Comparison of ENCODE assay signal across 16 cellular contexts in genomic region chr1:153396461-153396860, GRCh38. TPM values are rescaled to one million over a fixed set of nuclear protein-coding genes. Genes with fewer than 3 reads are reported as not detected.
DNase-seq lines count a peak whose midpoint lies in the region; ATAC-seq, FAIRE-seq and TF ChIP-seq lines count a peak whose summit lies in the region.
"Had no signal": no experiment of that assay in that cellular context is flagged by ENCODE, and none has a peak within 500 bp of the region (broad histone marks: within the 10 kb centered on the region; RNA-seq: fewer than 3 reads in every experiment).

No MANE protein-coding gene starts in this region.

- no peaks in the 10 kb centered on the region for H3K79me1 ChIP-seq in H1 (ENCODE audit: low read depth, low read length)

- H3K23ac ChIP-seq in H1 (ENCODE audit: insufficient read length): no peak overlapping the region

- no peak overlapping the region for H3K4me3 ChIP-seq in right atrium auricular region
- no peak overlapping the region for H3K4me3 ChIP-seq in left ventricle myocardium inferior
- no peak overlapping the region for H3K4me3 ChIP-seq in H1 (ENCODE audit: extremely low read depth in 1 of 4, insufficient read depth in 2 of 4, low read depth in 3 of 4, low read length in 4 of 4)
- H3K4me3 ChIP-seq in kidney (ENCODE audit: low read length in 2 of 2): no peak overlapping the region

- no peaks in the 10 kb centered on the region for H3K23me2 ChIP-seq in H1 (ENCODE audit: low read depth, low read length)

- no peak overlapping the region for H2AFZ ChIP-seq in H1 (ENCODE audit: low read length)

- DNase-seq in right atrium auricular region (ENCODE audit: low spot score) (peak; percentile 26), left ventricle myocardium inferior (no peak), H1 (ENCODE audit: low read depth in 1 of 2, low spot score in 2 of 2) (peak in 1 of 2 experiments; percentile 33), osteocyte (ENCODE audit: extremely low spot score, unreplicated experiment) (peak; percentile 78), kidney (no peak), NCI-H524 treated with DMSO at 0.1 percent for 48 hours (lab: John Stamatoyannopoulos, UW) (no peak)
- DNase-seq: CD4-positive, CD25-positive, alpha-beta regulatory T cell; DMS 273 treated with DMSO at 0.1 percent for 48 hours had no signal

- intact Hi-C loops in left ventricle myocardium inferior (cut with micrococcal nuclease) (no loop called here), kidney (cut with DNase I) (no loop called here)

- H3K18ac ChIP-seq in H1 (ENCODE audit: extremely low read depth, low read length): no peak overlapping the region

- H3K27ac ChIP-seq in right atrium auricular region (no peak overlapping the region), left ventricle myocardium inferior (replicated peaks) (no peak overlapping the region), H1 (ENCODE audit: low read depth, low read length) (no peak overlapping the region), kidney (ENCODE audit: low read depth in 2 of 2, low read length in 2 of 2) (no peak overlapping the region)
- H3K27ac ChIP-seq: 22Rv1 had no signal

- H3K27ac Mint-ChIP-seq in osteocyte (ENCODE audit: unreplicated experiment): no peak overlapping the region
- H3K27ac Mint-ChIP-seq: CD4-positive, CD25-positive, alpha-beta regulatory T cell; IgD-negative memory B cell had no signal

- H2BK5ac ChIP-seq in H1 (ENCODE audit: low read depth, low read length): no peak overlapping the region

- no peak overlapping the region for H4K91ac ChIP-seq in H1 (replicated peaks; ENCODE audit: insufficient read length, low read length)

- no peak overlapping the region for H3K4me3 Mint-ChIP-seq in osteocyte (ENCODE audit: unreplicated experiment)
- H3K4me3 Mint-ChIP-seq: CD4-positive, CD25-positive, alpha-beta regulatory T cell had no signal

- H3K4me1 ChIP-seq in right atrium auricular region: peaks cover 0 to under 1% of the 10 kb centered on the region in 2 donors
- H3K4me1 ChIP-seq in left ventricle myocardium inferior: peaks cover 5% of the 10 kb centered on the region
- H3K4me1 ChIP-seq in H1 (replicated peaks in 1 of 4; ENCODE audit: control insufficient read depth in 3 of 4, insufficient read depth in 4 of 4, low read length in 3 of 4): no peaks in the 10 kb centered on the region
- H3K4me1 ChIP-seq in kidney (ENCODE audit: control insufficient read depth in 1 of 2, insufficient read depth in 1 of 2, low read depth in 1 of 2, low read length in 2 of 2): no peaks in the 10 kb centered on the region

- no peak overlapping the region for H3K4me2 ChIP-seq in H1 (ENCODE audit: insufficient read depth in 1 of 2, low read depth in 2 of 2, low read length in 2 of 2)

- TF ChIP-seq CTCF in right atrium auricular region (IDR thresholded peaks at IDR 0.05) (no peak), left ventricle myocardium inferior (IDR thresholded peaks at IDR 0.05; ENCODE audit: borderline replicate concordance) (no peak), H1 (IDR thresholded peaks at IDR 0.05; ENCODE audit: control extremely low read depth in 1 of 3, insufficient read depth in 1 of 3, low read depth in 1 of 3, low read length in 3 of 3) (no peak), osteocyte (IDR thresholded peaks at IDR 0.05) (no peak), kidney (IDR thresholded peaks at IDR 0.05; ENCODE audit: borderline replicate concordance, extremely low read depth, insufficient read depth) (no peak)

- H2BK120ac ChIP-seq in H1 (replicated peaks; ENCODE audit: low read depth, low read length): no peak overlapping the region

- no peaks in the 10 kb centered on the region for H3K27me3 Mint-ChIP-seq in osteocyte (ENCODE audit: unreplicated experiment)

- H3K9me3 ChIP-seq in right atrium auricular region (no peaks in the 10 kb centered on the region), left ventricle myocardium inferior (replicated peaks) (no peaks in the 10 kb centered on the region), H1 (ENCODE audit: insufficient read depth in 2 of 2, low read depth in 1 of 2, low read length in 1 of 2) (no peaks in the 10 kb centered on the region), kidney (ENCODE audit: control insufficient read depth in 1 of 2, low read length in 2 of 2) (no peaks in the 10 kb centered on the region)

- no peak overlapping the region; the same call in 1 of the 2 replicates for H4K8ac ChIP-seq in H1 (ENCODE audit: extremely low read depth, insufficient read depth, low read length)

- no peak overlapping the region for H3K56ac ChIP-seq in H1 (replicated peaks; ENCODE audit: insufficient read length, low read depth, low read length)

- no peaks in the 10 kb centered on the region for H3K79me2 ChIP-seq in H1 (ENCODE audit: control insufficient read depth in 1 of 2, insufficient read depth in 2 of 2, low read length in 2 of 2)

- no peaks in the 10 kb centered on the region for H3K9me3 Mint-ChIP-seq in osteocyte (ENCODE audit: unreplicated experiment)
- H3K9me3 Mint-ChIP-seq: IgD-negative memory B cell had no signal

- no peaks in the 10 kb centered on the region for H3K36me3 Mint-ChIP-seq in osteocyte (ENCODE audit: unreplicated experiment)
- H3K36me3 Mint-ChIP-seq: CD4-positive, CD25-positive, alpha-beta regulatory T cell had no signal

- TF ChIP-seq RAD21 in H1 (IDR thresholded peaks at IDR 0.05 in 1 of 2, conservative IDR thresholded peaks at IDR 0.05 in 1 of 2; ENCODE audit: low read depth in 2 of 2, low read length in 2 of 2): no peak

- H3K36me3 ChIP-seq in right atrium auricular region (no peaks in the 10 kb centered on the region), left ventricle myocardium inferior (no peaks in the 10 kb centered on the region), H1 (ENCODE audit: control insufficient read depth in 2 of 4, insufficient read depth in 4 of 4, low read length in 3 of 4) (no peaks in the 10 kb centered on the region), kidney (ENCODE audit: control insufficient read depth in 1 of 2, insufficient read depth in 2 of 2, low read length in 2 of 2) (no peaks in the 10 kb centered on the region)

- FAIRE-seq in H1 (lab: Jason Lieb, UNC): no peak
- FAIRE-seq in kidney (lab: Jason Lieb, UNC): no peak
- FAIRE-seq: H54 had no signal

- no peak for ATAC-seq in HG03196 (IDR thresholded peaks at IDR 0.05; ENCODE audit: unreplicated experiment)

- H4K20me1 ChIP-seq in H1 (replicated peaks in 1 of 2; ENCODE audit: control insufficient read depth in 1 of 2, insufficient read depth in 2 of 2, low read length in 2 of 2): no peaks in the 10 kb centered on the region

- no peak for TF ChIP-seq EP300 in H1 (IDR thresholded peaks at IDR 0.05; ENCODE audit: borderline replicate concordance in 1 of 2, low read depth in 2 of 2, low read length in 2 of 2)

- H4K5ac ChIP-seq in H1 (ENCODE audit: insufficient read length, low read depth, low read length): no peak overlapping the region

- 92% methylated on average over 6 of the region's 6 CpGs; no CpG with 5 or more reads in 1 of the 2 experiments for WGBS in H1 (ENCODE audit: extremely low coverage in 1 of 2, insufficient coverage in 1 of 2, insufficient read length in 1 of 2, insufficient replicate concordance in 2 of 2, low coverage in 1 of 2, low lambda C conversion rate in 2 of 2, missing lambda C conversion rate in 1 of 2), 2 experiments

- no peaks in the 10 kb centered on the region for H3K4me1 Mint-ChIP-seq in osteocyte (ENCODE audit: unreplicated experiment)
- H3K4me1 Mint-ChIP-seq: CD4-positive, CD25-positive, alpha-beta regulatory T cell; IgD-negative memory B cell had no signal

- TF ChIP-seq POLR2A in H1 (IDR thresholded peaks at IDR 0.05; ENCODE audit: control extremely low read depth in 1 of 2, low read depth in 2 of 2, low read length in 2 of 2): no peak

- POLR2A ChIA-PET in H1 (lab: Charles Lee; ENCODE audit: partially characterized antibody): interaction anchor here (1.1 kb wide), 1 partner anchor 86 kb away, joined by 3 read pairs; no protein-coding TSS in a partner anchor

- H3K27me3 ChIP-seq in right atrium auricular region (no peaks in the 10 kb centered on the region), left ventricle myocardium inferior (ENCODE audit: low read depth) (peaks cover 48% of the 10 kb centered on the region), H1 (replicated peaks in 1 of 4; ENCODE audit: control insufficient read depth in 3 of 4, extremely low read depth in 1 of 4, insufficient read depth in 3 of 4, low read length in 3 of 4) (no peaks in the 10 kb centered on the region)

- no peak overlapping the region for H2BK12ac ChIP-seq in H1 (ENCODE audit: low read depth, low read length)

- H2AK5ac ChIP-seq in H1 (ENCODE audit: low read depth, low read length): no peak overlapping the region

- H2BK15ac ChIP-seq in H1 (ENCODE audit: low read length): no peak overlapping the region

- peak overlapping the region; percentile 34 for H3K4ac ChIP-seq in H1 (replicated peaks; ENCODE audit: insufficient read length, low read depth, low read length)

- CTCF ChIA-PET in H1 (lab: Charles Lee; ENCODE audit: partially characterized antibody): interaction anchor here (0.6 to 6.4 kb wide), 7 partner anchors 8 to 137 kb away, joined by 3 to 63 read pairs (median 6); partner anchors contain the start of gene S100A9

- H3K14ac ChIP-seq in H1 (ENCODE audit: insufficient read length): no peak overlapping the region

- H3K9ac ChIP-seq in H1 (replicated peaks in 1 of 4; ENCODE audit: extremely low read depth in 1 of 4, low read depth in 3 of 4, low read length in 3 of 4) (no peak overlapping the region), kidney (ENCODE audit: low read length in 2 of 2) (no peak overlapping the region)

- no peak overlapping the region for H2BK20ac ChIP-seq in H1 (ENCODE audit: low read length)

RNA-seq across cellular contexts. Expression of gene S100A8, which starts 5.6 kb away (rescaled TPM):
- total RNA-seq in right atrium auricular region: 10 to 100 TPM; 19.1 to 37.1 TPM
- total RNA-seq in left ventricle myocardium inferior: 26.6 TPM
- not detected in 2 replicates for total RNA-seq in H1 (2021; fragmentation: NEBNext Ultra II Directional; extraction: Animal tissue kit (Norgen Biotek cat#: 25700))
- polyA plus RNA-seq in H1 (2011; rRNA removed): not detected in 2 replicates
- polyA plus RNA-seq in H1 (2011; cell fraction: cytosol; rRNA removed): not detected
- not detected for polyA plus RNA-seq in H1 (2011; cell fraction: nucleus; rRNA removed)
- not detected in 4 replicates for polyA plus RNA-seq in H1 (2012, experiment 1 of 2)
- polyA plus RNA-seq in H1 (2012, experiment 2 of 2): not detected
- not detected for polyA plus RNA-seq in H1 (2013, experiment 1 of 2)
- polyA plus RNA-seq in H1 (2013, experiment 2 of 2): not detected
- not detected in 2 replicates for polyA minus RNA-seq in H1 (2011; rRNA and poly(A)+ RNA removed)
- polyA minus RNA-seq in H1 (2011; cell fraction: cytosol; rRNA and poly(A)+ RNA removed): not detected
- not detected for polyA minus RNA-seq in H1 (2011; cell fraction: nucleus; rRNA and poly(A)+ RNA removed)
- total RNA-seq in osteocyte: not detected in 2 replicates
- total RNA-seq in kidney: 60.9 TPM
- polyA plus RNA-seq in kidney (ENCODE audit: insufficient read depth, low read depth, low replicate concordance): 17.5 TPM
- total RNA-seq: A673; CD4-positive, CD25-positive, alpha-beta regulatory T cell; Daoy; HT1080 had no signal
- polyA plus RNA-seq: BJ had no signal

RNA-seq across cellular contexts. Expression of gene S100A7A, which starts 19.9 kb away (rescaled TPM):
- not detected for total RNA-seq in right atrium auricular region
- not detected for total RNA-seq in left ventricle myocardium inferior
- total RNA-seq in H1 (2021; fragmentation: NEBNext Ultra II Directional; extraction: Animal tissue kit (Norgen Biotek cat#: 25700)): not detected in 2 replicates
- polyA plus RNA-seq in H1 (2011; rRNA removed): not detected in 2 replicates
- not detected for polyA plus RNA-seq in H1 (2011; cell fraction: cytosol; rRNA removed)
- polyA plus RNA-seq in H1 (2011; cell fraction: nucleus; rRNA removed): not detected
- polyA plus RNA-seq in H1 (2012, experiment 1 of 2): not detected in 4 replicates
- not detected for polyA plus RNA-seq in H1 (2012, experiment 2 of 2)
- polyA plus RNA-seq in H1 (2013, experiment 1 of 2): not detected
- polyA plus RNA-seq in H1 (2013, experiment 2 of 2): not detected
- polyA minus RNA-seq in H1 (2011; rRNA and poly(A)+ RNA removed): not detected in 2 replicates
- polyA minus RNA-seq in H1 (2011; cell fraction: cytosol; rRNA and poly(A)+ RNA removed): not detected
- not detected for polyA minus RNA-seq in H1 (2011; cell fraction: nucleus; rRNA and poly(A)+ RNA removed)
- not detected in 2 replicates for total RNA-seq in osteocyte
- total RNA-seq in kidney: not detected
- not detected for polyA plus RNA-seq in kidney (ENCODE audit: insufficient read depth, low read depth, low replicate concordance)
- total RNA-seq: A673; CD4-positive, CD25-positive, alpha-beta regulatory T cell; Daoy; HT1080 had no signal
- polyA plus RNA-seq: BJ; CD4-positive, CD25-positive, alpha-beta regulatory T cell; IgD-negative memory B cell had no signal

RNA-seq across cellular contexts. Expression of gene S100A12, which starts 21.0 kb away (rescaled TPM):
- total RNA-seq in right atrium auricular region: 1 to 10 TPM; 5.5 to 5.7 TPM
- total RNA-seq in left ventricle myocardium inferior: 2.3 TPM
- not detected in 2 replicates for total RNA-seq in H1 (2021; fragmentation: NEBNext Ultra II Directional; extraction: Animal tissue kit (Norgen Biotek cat#: 25700))
- not detected in 2 replicates for polyA plus RNA-seq in H1 (2011; rRNA removed)
- polyA plus RNA-seq in H1 (2011; cell fraction: cytosol; rRNA removed): not detected
- not detected for polyA plus RNA-seq in H1 (2011; cell fraction: nucleus; rRNA removed)
- not detected in 4 replicates for polyA plus RNA-seq in H1 (2012, experiment 1 of 2)
- not detected for polyA plus RNA-seq in H1 (2012, experiment 2 of 2)
- not detected for polyA plus RNA-seq in H1 (2013, experiment 1 of 2)
- not detected for polyA plus RNA-seq in H1 (2013, experiment 2 of 2)
- polyA minus RNA-seq in H1 (2011; rRNA and poly(A)+ RNA removed): not detected in 2 replicates
- polyA minus RNA-seq in H1 (2011; cell fraction: cytosol; rRNA and poly(A)+ RNA removed): not detected
- not detected for polyA minus RNA-seq in H1 (2011; cell fraction: nucleus; rRNA and poly(A)+ RNA removed)
- total RNA-seq in osteocyte: not detected in 2 replicates
- 1.3 TPM for total RNA-seq in kidney
- 2.7 TPM for polyA plus RNA-seq in kidney (ENCODE audit: insufficient read depth, low read depth, low replicate concordance)
- total RNA-seq: A673; CD4-positive, CD25-positive, alpha-beta regulatory T cell; Daoy; HT1080 had no signal
- polyA plus RNA-seq: BJ had no signal

RNA-seq across cellular contexts. Expression of gene S100A9, which starts 38.8 kb away (rescaled TPM):
- 100 to 1,000 TPM in 1 of 2 donors, 10 to 100 TPM in 1; 65.7 to 199 TPM for total RNA-seq in right atrium auricular region
- total RNA-seq in left ventricle myocardium inferior: 62.2 TPM
- total RNA-seq in H1 (2021; fragmentation: NEBNext Ultra II Directional; extraction: Animal tissue kit (Norgen Biotek cat#: 25700)): not detected in 2 replicates
- not detected in 2 replicates for polyA plus RNA-seq in H1 (2011; rRNA removed)
- polyA plus RNA-seq in H1 (2011; cell fraction: cytosol; rRNA removed): not detected
- polyA plus RNA-seq in H1 (2011; cell fraction: nucleus; rRNA removed): not detected
- polyA plus RNA-seq in H1 (2012, experiment 1 of 2): not detected in 4 replicates
- polyA plus RNA-seq in H1 (2012, experiment 2 of 2): not detected
- not detected for polyA plus RNA-seq in H1 (2013, experiment 1 of 2)
- polyA plus RNA-seq in H1 (2013, experiment 2 of 2): not detected
- not detected in 2 replicates for polyA minus RNA-seq in H1 (2011; rRNA and poly(A)+ RNA removed)
- not detected for polyA minus RNA-seq in H1 (2011; cell fraction: cytosol; rRNA and poly(A)+ RNA removed)
- not detected for polyA minus RNA-seq in H1 (2011; cell fraction: nucleus; rRNA and poly(A)+ RNA removed)
- not detected in 2 replicates for total RNA-seq in osteocyte
- 271 TPM for total RNA-seq in kidney
- 41.9 TPM for polyA plus RNA-seq in kidney (ENCODE audit: insufficient read depth, low read depth, low replicate concordance)
- total RNA-seq: A673; CD4-positive, CD25-positive, alpha-beta regulatory T cell; Daoy; HT1080 had no signal
- polyA plus RNA-seq: BJ had no signal

RNA-seq across cellular contexts. Expression of gene PGLYRP4, which starts 47.8 kb away (rescaled TPM):
- not detected for total RNA-seq in right atrium auricular region
- not detected for total RNA-seq in left ventricle myocardium inferior
- not detected in 2 replicates for total RNA-seq in H1 (2021; fragmentation: NEBNext Ultra II Directional; extraction: Animal tissue kit (Norgen Biotek cat#: 25700))
- not detected in 2 replicates for polyA plus RNA-seq in H1 (2011; rRNA removed)
- not detected for polyA plus RNA-seq in H1 (2011; cell fraction: cytosol; rRNA removed)
- polyA plus RNA-seq in H1 (2011; cell fraction: nucleus; rRNA removed): not detected
- not detected in 4 replicates for polyA plus RNA-seq in H1 (2012, experiment 1 of 2)
- polyA plus RNA-seq in H1 (2012, experiment 2 of 2): not detected
- not detected for polyA plus RNA-seq in H1 (2013, experiment 1 of 2)
- polyA plus RNA-seq in H1 (2013, experiment 2 of 2): not detected
- not detected in 2 replicates for polyA minus RNA-seq in H1 (2011; rRNA and poly(A)+ RNA removed)
- not detected for polyA minus RNA-seq in H1 (2011; cell fraction: cytosol; rRNA and poly(A)+ RNA removed)
- not detected for polyA minus RNA-seq in H1 (2011; cell fraction: nucleus; rRNA and poly(A)+ RNA removed)
- not detected in 2 replicates for total RNA-seq in osteocyte
- not detected for total RNA-seq in kidney
- not detected for polyA plus RNA-seq in kidney (ENCODE audit: insufficient read depth, low read depth, low replicate concordance)
- total RNA-seq: A673, Daoy, HT1080 had no signal
- polyA plus RNA-seq: BJ, IgD-negative memory B cell had no signal

Comparison
In these comparisons a context has a peak if more than half of its experiments do, and no peak if none do; other contexts are left out.
1. DNase-seq: peak in right atrium auricular region (single experiment) and osteocyte (single experiment); none in left ventricle myocardium inferior (single experiment), kidney (single experiment) and NCI-H524 treated with DMSO at 0.1 percent for 48 hours (single experiment).
2. RNA of gene S100A8, which starts 5.6 kb away (total RNA-seq): 60.9 TPM in kidney (single experiment), 19.1 to 37.1 TPM in right atrium auricular region and 26.6 TPM in left ventricle myocardium inferior (single experiment); not detected in H1 and not detected in osteocyte; every median in the first group is over 10 times any median in the second.